ENCODE assay signal across 1 cellular context in the genomic region with DNA sequence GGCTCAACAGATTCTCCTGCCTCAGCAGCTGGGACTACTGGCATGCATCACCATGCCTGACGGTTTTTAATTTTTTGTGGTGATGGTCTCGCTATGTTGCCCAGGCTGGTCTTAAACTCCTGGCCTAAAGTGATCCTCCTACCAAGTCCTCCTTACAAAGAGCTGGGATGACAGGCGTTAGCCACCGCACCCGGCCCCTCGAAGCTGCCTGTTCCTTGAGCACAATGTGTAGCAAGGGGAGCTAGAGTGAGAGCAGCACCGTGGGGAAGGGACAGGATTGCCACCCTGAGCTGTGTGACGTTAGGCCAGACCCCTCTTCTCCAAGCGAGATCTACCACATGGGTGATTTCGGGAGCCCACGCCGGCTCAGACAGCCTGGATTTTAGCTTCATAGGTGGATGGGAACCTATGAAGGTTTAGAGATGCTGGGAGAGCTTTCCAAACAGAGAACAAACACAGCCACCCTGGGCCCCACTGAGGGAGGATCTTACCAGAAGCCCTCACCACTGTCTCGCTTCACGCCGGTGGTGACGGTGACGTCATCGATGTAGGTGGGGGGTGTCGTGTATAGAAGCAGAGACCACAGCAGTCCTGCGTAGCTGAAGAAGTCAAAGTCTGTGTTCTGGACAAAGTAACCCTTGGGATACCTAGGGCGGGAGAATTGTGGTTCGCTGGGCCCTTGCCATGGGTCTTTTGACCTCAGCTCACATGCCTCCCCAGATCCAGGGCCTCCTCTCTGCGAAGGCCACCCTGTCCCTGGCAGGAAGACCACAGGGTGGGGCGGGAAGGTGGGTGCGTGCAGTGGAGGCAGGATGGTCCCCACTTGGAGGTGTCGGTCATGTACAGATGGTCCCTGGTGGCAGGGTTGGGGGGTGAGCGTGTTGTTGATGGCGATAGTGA.
TF ChIP-seq lines count a peak whose summit lies in the region.

No MANE protein-coding gene starts in this region.

TF ChIP-seq in H1, 55 proteins besides CTCF, POLR2A, EP300 and RAD21:
- no peak for TF ChIP-seq CHD1 (IDR thresholded peaks at IDR 0.05; ENCODE audit: low read depth, low read length)
- no peak for TF ChIP-seq RNF2 (IDR thresholded peaks at IDR 0.05; ENCODE audit: borderline replicate concordance, low read depth, low read length, missing control alignments, poor library complexity, severe bottlenecking)
- TF ChIP-seq CHD2 (IDR thresholded peaks at IDR 0.05; ENCODE audit: low read length): no peak
- TF ChIP-seq, protein P1, sequence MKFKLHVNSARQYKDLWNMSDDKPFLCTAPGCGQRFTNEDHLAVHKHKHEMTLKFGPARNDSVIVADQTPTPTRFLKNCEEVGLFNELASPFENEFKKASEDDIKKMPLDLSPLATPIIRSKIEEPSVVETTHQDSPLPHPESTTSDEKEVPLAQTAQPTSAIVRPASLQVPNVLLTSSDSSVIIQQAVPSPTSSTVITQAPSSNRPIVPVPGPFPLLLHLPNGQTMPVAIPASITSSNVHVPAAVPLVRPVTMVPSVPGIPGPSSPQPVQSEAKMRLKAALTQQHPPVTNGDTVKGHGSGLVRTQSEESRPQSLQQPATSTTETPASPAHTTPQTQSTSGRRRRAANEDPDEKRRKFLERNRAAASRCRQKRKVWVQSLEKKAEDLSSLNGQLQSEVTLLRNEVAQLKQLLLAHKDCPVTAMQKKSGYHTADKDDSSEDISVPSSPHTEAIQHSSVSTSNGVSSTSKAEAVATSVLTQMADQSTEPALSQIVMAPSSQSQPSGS (IDR thresholded peaks at IDR 0.05; ENCODE audit: low read length): no peak
- no peak for TF ChIP-seq CREB1 (IDR thresholded peaks at IDR 0.05)
- no peak for TF ChIP-seq TAF7 (optimal IDR thresholded peaks at IDR 0.05; ENCODE audit: borderline replicate concordance, low read depth, low read length)
- TF ChIP-seq BCL11A (IDR thresholded peaks at IDR 0.05; ENCODE audit: low read depth in 2 of 2, low read length in 2 of 2): no peak
- no peak for TF ChIP-seq RFX5 (IDR thresholded peaks at IDR 0.05; ENCODE audit: borderline replicate concordance, low read depth, low read length)
- TF ChIP-seq CEBPB (IDR thresholded peaks at IDR 0.05; ENCODE audit: low read depth, low read length): no peak
